In genomic region chr15:95468820-95469219, GRCh38 we compare ENCODE assay signal across 19 cellular contexts.
DNase-seq lines count a peak whose midpoint lies in the region; ATAC-seq and TF ChIP-seq lines count a peak whose summit lies in the region.
"Had no signal": no experiment of that assay in that cellular context is flagged by ENCODE, and none has a peak within 500 bp of the region (broad histone marks: within the 10 kb centered on the region; RNA-seq: fewer than 3 reads in every experiment).

No MANE protein-coding gene starts in this region.

- H2AFZ ChIP-seq in neural progenitor cell (replicated peaks) = no peak overlapping the region

- no peaks in the 10 kb centered on the region for H4K20me1 ChIP-seq in neural progenitor cell (ENCODE audit: low read depth)
- H4K20me1 ChIP-seq: BLaER1 treated with 17β-estradiol and CSF1 and Interleukin-3, amounts not matched to agents 10 nM and 100 nM had no signal

- DNase-seq in left ventricle myocardium superior = peak; percentile 25
- DNase-seq in cardiac septum (ENCODE audit: low spot score) = no peak
- no peak for DNase-seq in endothelial cell (ENCODE audit: low spot score)
- no peak for DNase-seq in neural progenitor cell (ENCODE audit: low spot score)
- DNase-seq in type B pancreatic cell (ENCODE audit: extremely low spot score, unreplicated experiment) = no peak
- no peak for DNase-seq in activated CD8-positive, alpha-beta memory T cell treated with anti-CD3 and anti-CD28 coated beads for 24 hours
- DNase-seq in activated CD4-positive, CD25-positive, alpha-beta regulatory T cell (lab: John Stamatoyannopoulos, UW) = no peak
- DNase-seq in ACHN = no peak
- DNase-seq: CD8-positive, alpha-beta memory T cell; DND-41; NCI-H1092 treated with DMSO at 0.1 percent for 48 hours; NCI-H2107; NCI-H226; NCI-H526; NK-92 treated with Interleukin-12 subunit alpha and Interleukin-12 subunit beta, amount 100 ng/mL, for 24 hours; OCI-M1; RPMI8226 had no signal

- H3K36me3 Mint-ChIP-seq in endothelial cell (ENCODE audit: low read depth, unreplicated experiment) (no peaks in the 10 kb centered on the region), neural progenitor cell (no peaks in the 10 kb centered on the region), type B pancreatic cell (no peaks in the 10 kb centered on the region)

- ATAC-seq in left ventricle myocardium superior = no peak

- no peak overlapping the region for H3K4me3 ChIP-seq in neural progenitor cell
- H3K4me3 ChIP-seq: BLaER1 treated with 17β-estradiol and CSF1 and Interleukin-3, amounts not matched to agents 10 nM and 100 nM had no signal

- H3K4me3 Mint-ChIP-seq in endothelial cell (ENCODE audit: unreplicated experiment) = no peak overlapping the region
- no peak overlapping the region for H3K4me3 Mint-ChIP-seq in neural progenitor cell
- H3K4me3 Mint-ChIP-seq in type B pancreatic cell = peak overlapping the region; percentile 27
- H3K4me3 Mint-ChIP-seq: CD8-positive, alpha-beta memory T cell had no signal

- intact Hi-C loops in left ventricle myocardium superior (cut with micrococcal nuclease) (no loop called here), cardiac septum (cut with DNase I) (loop anchor here (10.0 kb wide), 1 partner anchor 454 kb away; no protein-coding TSS in a partner anchor)

- H3K27me3 ChIP-seq in neural progenitor cell = no peaks in the 10 kb centered on the region

- H3K9me3 Mint-ChIP-seq in endothelial cell (ENCODE audit: unreplicated experiment) (no peaks in the 10 kb centered on the region), neural progenitor cell (no peaks in the 10 kb centered on the region), type B pancreatic cell (no peaks in the 10 kb centered on the region)

- TF ChIP-seq CTCF in endothelial cell (IDR thresholded peaks at IDR 0.05; ENCODE audit: unreplicated experiment) (no peak), neural progenitor cell (IDR thresholded peaks at IDR 0.05) (no peak), type B pancreatic cell (conservative IDR thresholded peaks at IDR 0.05) (no peak)

- in situ Hi-C loops in ACHN (cut with HindIII; ENCODE audit: low pct_ligation_motif_present, low pct_unique_long_range_greater_than_20kb, low sequenced_read_pairs) = no loop called here

- no peaks in the 10 kb centered on the region for H3K27me3 Mint-ChIP-seq in endothelial cell (ENCODE audit: unreplicated experiment)
- no peaks in the 10 kb centered on the region for H3K27me3 Mint-ChIP-seq in neural progenitor cell (ENCODE audit: insufficient read depth, low read depth)
- H3K27me3 Mint-ChIP-seq in type B pancreatic cell = no peaks in the 10 kb centered on the region

- H3K4me1 Mint-ChIP-seq in endothelial cell (ENCODE audit: unreplicated experiment) (peaks cover 14% of the 10 kb centered on the region), neural progenitor cell (peaks cover 2% of the 10 kb centered on the region), type B pancreatic cell (ENCODE audit: unreplicated experiment) (peaks cover 34% of the 10 kb centered on the region)
- H3K4me1 Mint-ChIP-seq: CD8-positive, alpha-beta memory T cell had no signal

- H3K27ac ChIP-seq in neural progenitor cell = no peak overlapping the region
- H3K27ac ChIP-seq: BLaER1 treated with 17β-estradiol and CSF1 and Interleukin-3, amounts not matched to agents 10 nM and 100 nM; KMS-11 had no signal

- no peak overlapping the region for H3K9ac ChIP-seq in neural progenitor cell
- H3K9ac ChIP-seq: BLaER1 treated with 17β-estradiol and CSF1 and Interleukin-3, amounts not matched to agents 10 nM and 100 nM; KMS-11 had no signal

- peaks cover 11% of the 10 kb centered on the region for H3K4me1 ChIP-seq in neural progenitor cell
- H3K4me1 ChIP-seq: BLaER1 treated with 17β-estradiol and CSF1 and Interleukin-3, amounts not matched to agents 10 nM and 100 nM had no signal

- no peak overlapping the region for H3K4me2 ChIP-seq in neural progenitor cell
- H3K4me2 ChIP-seq: BLaER1 treated with 17β-estradiol and CSF1 and Interleukin-3, amounts not matched to agents 10 nM and 100 nM; KMS-11 had no signal

- H3K27ac Mint-ChIP-seq in endothelial cell (ENCODE audit: unreplicated experiment) = peak overlapping the region; percentile 54
- H3K27ac Mint-ChIP-seq in neural progenitor cell = peak overlapping the region; percentile 5
- H3K27ac Mint-ChIP-seq in type B pancreatic cell = no peak overlapping the region
- H3K27ac Mint-ChIP-seq: CD8-positive, alpha-beta memory T cell had no signal

- no peaks in the 10 kb centered on the region for H3K9me3 ChIP-seq in neural progenitor cell (ENCODE audit: low read depth)
- H3K9me3 ChIP-seq: BLaER1 treated with 17β-estradiol and CSF1 and Interleukin-3, amounts not matched to agents 10 nM and 100 nM had no signal

- no peaks in the 10 kb centered on the region for H3K36me3 ChIP-seq in neural progenitor cell
- H3K36me3 ChIP-seq: BLaER1 treated with 17β-estradiol and CSF1 and Interleukin-3, amounts not matched to agents 10 nM and 100 nM had no signal

- no peaks in the 10 kb centered on the region for H3F3A ChIP-seq in neural progenitor cell (ENCODE audit: low read depth)

- H3K79me2 ChIP-seq in neural progenitor cell (ENCODE audit: low read depth) = no peaks in the 10 kb centered on the region
